Comparison of ENCODE assay signal across 9 cellular contexts in the genomic region with DNA sequence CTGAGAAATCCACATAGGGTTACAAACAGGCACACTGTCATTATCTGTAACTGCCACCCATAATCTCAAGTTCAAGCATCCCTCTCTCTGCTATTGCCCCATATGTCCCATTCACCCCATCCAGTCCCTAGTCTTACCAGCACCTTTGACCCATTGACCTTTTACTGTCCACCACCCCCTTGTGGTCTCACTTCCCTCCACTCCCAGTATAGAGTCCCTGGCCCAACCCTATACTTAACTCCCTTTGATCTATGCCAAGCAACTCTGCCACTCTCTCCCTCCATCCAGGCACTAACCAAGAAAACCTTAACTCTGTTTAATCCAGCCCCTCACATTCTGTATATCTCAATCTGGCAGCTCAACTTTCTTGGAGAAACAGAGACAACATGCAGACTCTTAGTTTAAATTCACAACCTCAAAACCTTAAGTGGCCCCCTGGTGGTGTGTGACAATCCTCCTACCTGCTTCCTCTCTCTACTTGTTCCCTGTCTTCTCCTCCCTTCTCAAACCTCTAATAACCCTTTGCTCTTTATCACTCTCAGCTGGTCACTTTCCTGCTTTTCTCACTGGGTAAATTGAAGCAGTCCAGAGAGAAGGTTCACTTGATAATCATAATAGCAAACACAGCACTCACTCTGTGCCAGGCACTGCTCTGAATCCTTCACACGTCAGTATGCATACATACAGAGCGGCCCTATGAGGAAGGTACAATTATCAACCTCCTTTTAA.
DNase-seq lines count a peak whose midpoint lies in the region; ATAC-seq, FAIRE-seq and TF ChIP-seq lines count a peak whose summit lies in the region.
"Had no signal": no experiment of that assay in that cellular context is flagged by ENCODE, and none has a peak within 500 bp of the region (broad histone marks: within the 10 kb centered on the region; RNA-seq: fewer than 3 reads in every experiment).

No MANE protein-coding gene starts in this region.

- H3K27ac ChIP-seq in Peyer's patch = no peak overlapping the region
- H3K27ac ChIP-seq in kidney (ENCODE audit: low read depth in 2 of 2, low read length in 2 of 2) = no peak overlapping the region
- H3K27ac ChIP-seq: SJSA1 had no signal

- H3K36me3 ChIP-seq in Peyer's patch = no peaks in the 10 kb centered on the region
- H3K36me3 ChIP-seq in kidney (ENCODE audit: control insufficient read depth in 1 of 2, insufficient read depth in 2 of 2, low read length in 2 of 2) = peaks cover 0 to 5% of the 10 kb centered on the region in 2 donors
- H3K36me3 ChIP-seq: SJSA1 had no signal

- ATAC-seq in GM19328 (IDR thresholded peaks at IDR 0.05; ENCODE audit: unreplicated experiment) = peak; percentile 63

- H3K4me1 ChIP-seq in Peyer's patch = no peaks in the 10 kb centered on the region
- H3K4me1 ChIP-seq in kidney (ENCODE audit: control insufficient read depth in 1 of 2, insufficient read depth in 1 of 2, low read depth in 1 of 2, low read length in 2 of 2) = no peaks in the 10 kb centered on the region
- H3K4me1 ChIP-seq: SJSA1 had no signal

- no peak for FAIRE-seq in kidney (lab: Jason Lieb, UNC)

- H3K4me3 ChIP-seq in AG09309 (ENCODE audit: control insufficient read depth, low read depth, low read length) = no peak overlapping the region
- H3K4me3 ChIP-seq in Peyer's patch = no peak overlapping the region
- H3K4me3 ChIP-seq in kidney (ENCODE audit: low read length in 2 of 2) = no peak overlapping the region
- H3K4me3 ChIP-seq: SJSA1 had no signal

- TF ChIP-seq CTCF in AG09309 (IDR thresholded peaks at IDR 0.05; ENCODE audit: control insufficient read depth, insufficient read depth, low read depth, low read length, missing control alignments) (peak; percentile 18), Peyer's patch (IDR thresholded peaks at IDR 0.05) (peak in 3 of 6 experiments; percentile 8 to 31 (median 28)), kidney (IDR thresholded peaks at IDR 0.05; ENCODE audit: borderline replicate concordance, extremely low read depth, insufficient read depth) (no peak)

- intact Hi-C loops in kidney (cut with DNase I) = no loop called here

- no peak overlapping the region for H3K9ac ChIP-seq in kidney (ENCODE audit: low read length in 2 of 2)

- H3K27me3 ChIP-seq in Peyer's patch = no peaks in the 10 kb centered on the region
- H3K27me3 ChIP-seq: SJSA1 had no signal

- H3K9me3 ChIP-seq in Peyer's patch (no peaks in the 10 kb centered on the region), kidney (ENCODE audit: control insufficient read depth in 1 of 2, low read length in 2 of 2) (no peaks in the 10 kb centered on the region)
- H3K9me3 ChIP-seq: SJSA1 had no signal

- TF ChIP-seq POLR2A in erythroblast (IDR thresholded peaks at IDR 0.05; ENCODE audit: low read length) (no peak), Peyer's patch (IDR thresholded peaks at IDR 0.05) (no peak)

- DNase-seq in AG09309 (ENCODE audit: low read depth) (no peak), RPMI7951 (ENCODE audit: low read depth) (peak; percentile 8), erythroblast (lab: John Stamatoyannopoulos, UW) (peak; percentile 6 to 9), GM19240 (ENCODE audit: insufficient read length, low spot score) (no peak), Peyer's patch (no peak), superior temporal gyrus (ENCODE audit: extremely low spot score) (no peak), kidney (no peak)

Comparison
In these comparisons a context has a peak if more than half of its experiments do, and no peak if none do; other contexts are left out.
1. DNase-seq: peak in RPMI7951 (single experiment) and erythroblast (2 of 2); none in AG09309 (single experiment), GM19240 (single experiment), Peyer's patch (0 of 3), superior temporal gyrus (single experiment) and kidney (single experiment).